1 cellular context compared by ENCODE assay signal in genomic region chr7:36390199-36391090, GRCh38.
TF ChIP-seq lines count a peak whose summit lies in the region.

No MANE protein-coding gene starts in this region.

TF ChIP-seq in HepG2, 621 proteins besides CTCF, POLR2A, EP300 and RAD21 (continued from another document and continues in another):
- no peak for TF ChIP-seq ZHX2 (IDR thresholded peaks at IDR 0.05; ENCODE audit: low read depth)
- TF ChIP-seq ZHX2 (CRISPR knock-in tag; IDR thresholded peaks at IDR 0.05; ENCODE audit: borderline replicate concordance): no peak
- no peak for TF ChIP-seq ZNF773 (CRISPR knock-in tag; IDR thresholded peaks at IDR 0.05; ENCODE audit: borderline replicate concordance)
- peak; percentile 80 for TF ChIP-seq ZBTB7A (CRISPR knock-in tag; IDR thresholded peaks at IDR 0.05)
- no peak; the same call in 1 of the 2 replicates for TF ChIP-seq ZNF460 (CRISPR knock-in tag; IDR thresholded peaks at IDR 0.05; ENCODE audit: borderline replicate concordance)
- no peak for TF ChIP-seq ZGPAT (CRISPR knock-in tag; IDR thresholded peaks at IDR 0.05)
- TF ChIP-seq ATF7-NPFF (CRISPR knock-in tag; IDR thresholded peaks at IDR 0.05; ENCODE audit: low read depth): no peak
- TF ChIP-seq ZFP82 (CRISPR knock-in tag; IDR thresholded peaks at IDR 0.05; ENCODE audit: borderline replicate concordance): peak; percentile 98; the same call in 1 of the 2 replicates
- TF ChIP-seq SRSF9 (IDR thresholded peaks at IDR 0.05; ENCODE audit: borderline replicate concordance, insufficient read depth, low read depth, low read length, poor library complexity, severe bottlenecking): no peak
- no peak for TF ChIP-seq CENPX (CRISPR knock-in tag; IDR thresholded peaks at IDR 0.05)
- TF ChIP-seq ZNF691 (CRISPR knock-in tag; IDR thresholded peaks at IDR 0.05; ENCODE audit: borderline replicate concordance, low read depth): peak; percentile 29; the same call in 1 of the 2 replicates
- no peak for TF ChIP-seq YEATS2 (CRISPR knock-in tag; IDR thresholded peaks at IDR 0.05; ENCODE audit: borderline replicate concordance)
- no peak for TF ChIP-seq ZNF710 (CRISPR knock-in tag; IDR thresholded peaks at IDR 0.05; ENCODE audit: borderline replicate concordance)
- no peak for TF ChIP-seq ZNF101 (CRISPR knock-in tag; IDR thresholded peaks at IDR 0.05; ENCODE audit: borderline replicate concordance, low read depth)
- peak; percentile 55 for TF ChIP-seq ARID5B (CRISPR knock-in tag; IDR thresholded peaks at IDR 0.05)
- TF ChIP-seq FOSL2 (CRISPR knock-in tag; IDR thresholded peaks at IDR 0.05): peak; percentile 94
- TF ChIP-seq GATA4 (IDR thresholded peaks at IDR 0.05; ENCODE audit: borderline replicate concordance, low read depth): no peak
- TF ChIP-seq LCORL (IDR thresholded peaks at IDR 0.05): no peak
- 0 out of 2 replicates have a peak, but pooled peaks have one; percentile 38 for TF ChIP-seq LCORL (CRISPR knock-in tag; IDR thresholded peaks at IDR 0.05)
- TF ChIP-seq MXD4 (CRISPR knock-in tag; IDR thresholded peaks at IDR 0.05): no peak; the same call in 1 of the 2 replicates
- no peak for TF ChIP-seq CREB3 (CRISPR knock-in tag; IDR thresholded peaks at IDR 0.05)
- TF ChIP-seq ZNF331 (CRISPR knock-in tag; IDR thresholded peaks at IDR 0.05): peak; percentile 54; the same call in 1 of the 2 replicates
- no peak for TF ChIP-seq KLF11 (CRISPR knock-in tag; IDR thresholded peaks at IDR 0.05)
- no peak for TF ChIP-seq WIZ (CRISPR knock-in tag; IDR thresholded peaks at IDR 0.05)
- no peak for TF ChIP-seq XBP1 (CRISPR knock-in tag; IDR thresholded peaks at IDR 0.05)
- TF ChIP-seq ZNF75D (CRISPR knock-in tag; IDR thresholded peaks at IDR 0.05; ENCODE audit: borderline replicate concordance): no peak
- TF ChIP-seq CHD4 (IDR thresholded peaks at IDR 0.05; ENCODE audit: borderline replicate concordance, low read length): no peak
- TF ChIP-seq HNF1B (CRISPR knock-in tag; IDR thresholded peaks at IDR 0.05): peak; percentile 61; the same call in 1 of the 2 replicates
- no peak; the same call in 1 of the 2 replicates for TF ChIP-seq STAT5B (CRISPR knock-in tag; IDR thresholded peaks at IDR 0.05)
- peak; percentile 74; the same call in 1 of the 2 replicates for TF ChIP-seq TFAP4 (IDR thresholded peaks at IDR 0.05; ENCODE audit: borderline replicate concordance, low read depth)
- TF ChIP-seq ZFP36L1 (CRISPR knock-in tag; IDR thresholded peaks at IDR 0.05): no peak
- peak; percentile 57; the same call in 1 of the 2 replicates for TF ChIP-seq CBX5 (CRISPR knock-in tag; IDR thresholded peaks at IDR 0.05; ENCODE audit: borderline replicate concordance)
- no peak for TF ChIP-seq ZBTB3 (CRISPR knock-in tag; IDR thresholded peaks at IDR 0.05; ENCODE audit: borderline replicate concordance, low read depth)
- TF ChIP-seq NR2F6 (IDR thresholded peaks at IDR 0.05): no peak
- TF ChIP-seq NR2F6 (CRISPR knock-in tag; IDR thresholded peaks at IDR 0.05): no peak
- TF ChIP-seq ZNF230 (CRISPR knock-in tag; IDR thresholded peaks at IDR 0.05): no peak; the same call in 1 of the 2 replicates
- peak; percentile 94 for TF ChIP-seq ZNF292 (CRISPR knock-in tag; IDR thresholded peaks at IDR 0.05; ENCODE audit: borderline replicate concordance, low read depth)
- TF ChIP-seq HOXD1 (CRISPR knock-in tag; IDR thresholded peaks at IDR 0.05): 0 out of 2 replicates have a peak, but pooled peaks have one; percentile 27
- TF ChIP-seq STAG1 (CRISPR knock-in tag; IDR thresholded peaks at IDR 0.05): no peak
- TF ChIP-seq ZSCAN20 (CRISPR knock-in tag; IDR thresholded peaks at IDR 0.05; ENCODE audit: borderline replicate concordance): no peak
- TF ChIP-seq STAT6 (CRISPR knock-in tag; IDR thresholded peaks at IDR 0.05; ENCODE audit: borderline replicate concordance): no peak
- TF ChIP-seq ZNF24 (IDR thresholded peaks at IDR 0.05): no peak
- TF ChIP-seq TGIF2 (CRISPR knock-in tag; IDR thresholded peaks at IDR 0.05): peak; percentile 36; the same call in 1 of the 2 replicates
